8 cellular contexts compared by ENCODE assay signal in genomic region chr1:17984510-17985085, GRCh38.
DNase-seq lines count a peak whose midpoint lies in the region; ATAC-seq and TF ChIP-seq lines count a peak whose summit lies in the region.

No MANE protein-coding gene starts in this region.

- peaks cover 8% of the 10 kb centered on the region for H3K27me3 ChIP-seq in cardiac muscle cell

- H3K27ac Mint-ChIP-seq in endothelial cell (ENCODE audit: unreplicated experiment), result no peak overlapping the region

- no peak overlapping the region for H3K4me3 ChIP-seq in cardiac muscle cell

- H3K27ac ChIP-seq in cardiac muscle cell, result no peak overlapping the region

- no peaks in the 10 kb centered on the region for H3K9me3 Mint-ChIP-seq in endothelial cell (ENCODE audit: unreplicated experiment)

- intact Hi-C loops in left ventricle myocardium superior (cut with micrococcal nuclease), result no loop called here

- H3K4me3 Mint-ChIP-seq in endothelial cell (ENCODE audit: unreplicated experiment), result no peak overlapping the region

- peak; percentile 14 to 47 for DNase-seq in cardiac muscle cell (ENCODE audit: low read depth in 1 of 2, low spot score in 1 of 2)
- DNase-seq in left ventricle myocardium superior, result no peak
- DNase-seq in NCI-H1694 (lab: John Stamatoyannopoulos, UW), result peak; percentile 39
- peak; percentile 41 for DNase-seq in endothelial cell (ENCODE audit: low spot score)
- peak; percentile 44 for DNase-seq in stimulated activated CD4-positive, alpha-beta T cell treated with anti-CD3 and anti-CD28 coated beads, Interleukin-15, amount 100 ng/mL, for 24 hours
- DNase-seq in islet precursor cell, result no peak
- no peak for DNase-seq in NCI-H2107 (lab: John Stamatoyannopoulos, UW)
- DNase-seq in globus pallidus (ENCODE audit: low spot score), result no peak

- H3K36me3 ChIP-seq in cardiac muscle cell, result no peaks in the 10 kb centered on the region

- no peaks in the 10 kb centered on the region for H3K27me3 Mint-ChIP-seq in endothelial cell (ENCODE audit: unreplicated experiment)

- H3K9me3 ChIP-seq in cardiac muscle cell (ENCODE audit: low read depth), result no peaks in the 10 kb centered on the region

- no peak for ATAC-seq in left ventricle myocardium superior

- no peaks in the 10 kb centered on the region for H3K4me1 Mint-ChIP-seq in endothelial cell (ENCODE audit: unreplicated experiment)

- no peaks in the 10 kb centered on the region for H3K36me3 Mint-ChIP-seq in endothelial cell (ENCODE audit: low read depth, unreplicated experiment)

- TF ChIP-seq CTCF in cardiac muscle cell (IDR thresholded peaks at IDR 0.05; ENCODE audit: low read depth, low read length) (peak; percentile 49), endothelial cell (IDR thresholded peaks at IDR 0.05; ENCODE audit: unreplicated experiment) (peak; percentile 91)

- H3K4me1 ChIP-seq in cardiac muscle cell (ENCODE audit: low read depth), result no peaks in the 10 kb centered on the region

Comparison
In these comparisons a context has a peak if more than half of its experiments do, and no peak if none do; other contexts are left out.
1. DNase-seq: peak in cardiac muscle cell (2 of 2), NCI-H1694 (single experiment), endothelial cell (single experiment) and stimulated activated CD4-positive, alpha-beta T cell treated with anti-CD3 and anti-CD28 coated beads, Interleukin-15, amount 100 ng/mL, for 24 hours (single experiment); none in left ventricle myocardium superior (single experiment), islet precursor cell (single experiment), NCI-H2107 (single experiment) and globus pallidus (single experiment).